In genomic region chr18:57630002-57630758, GRCh38 we compare ENCODE assay signal across 1 cellular context.
TF ChIP-seq lines count a peak whose summit lies in the region.

No MANE protein-coding gene starts in this region.

TF ChIP-seq in HEK293, 187 proteins besides CTCF, POLR2A, EP300 and RAD21 (continued from another document and continues in another):
- TF ChIP-seq ZNF211 (tag by site-specific recombination; IDR thresholded peaks at IDR 0.05; ENCODE audit: low read depth) (no peak), ZNF843 (tag by site-specific recombination; IDR thresholded peaks at IDR 0.05) (peak; percentile 48), TSHZ1 (tag by site-specific recombination; IDR thresholded peaks at IDR 0.05; ENCODE audit: borderline replicate concordance) (no peak), PBX3 (CRISPR knock-in tag; IDR thresholded peaks at IDR 0.05) (0 out of 2 replicates have a peak, but pooled peaks have one; percentile 73), BCL11B (tag by site-specific recombination; IDR thresholded peaks at IDR 0.05; ENCODE audit: low read depth) (peak; percentile 76; the same call in 1 of the 2 replicates), ZNF394 (tag by site-specific recombination; IDR thresholded peaks at IDR 0.05; ENCODE audit: borderline replicate concordance) (peak; percentile 41; the same call in 1 of the 2 replicates), REST (tag by site-specific recombination; IDR thresholded peaks at IDR 0.05) (0 out of 2 replicates have a peak, but pooled peaks have one; percentile 32), ZSCAN30 (tag by site-specific recombination; IDR thresholded peaks at IDR 0.05) (peak; percentile 95), GLIS1 (tag by site-specific recombination; IDR thresholded peaks at IDR 0.05) (0 out of 2 replicates have a peak, but pooled peaks have one; percentile 37), ZNF133 (tag by site-specific recombination; IDR thresholded peaks at IDR 0.05) (no peak), ZNF324 (tag by site-specific recombination; IDR thresholded peaks at IDR 0.05) (peak; percentile 45; the same call in 1 of the 2 replicates), ZNF621 (tag by site-specific recombination; IDR thresholded peaks at IDR 0.05) (no peak), ZXDB (tag by site-specific recombination; IDR thresholded peaks at IDR 0.05) (peak; percentile 90), ZNF580 (tag by site-specific recombination; IDR thresholded peaks at IDR 0.05) (0 out of 2 replicates have a peak, but pooled peaks have one; percentile 41), ZNF626 (tag by site-specific recombination; IDR thresholded peaks at IDR 0.05) (no peak), ZNF692 (tag by site-specific recombination; IDR thresholded peaks at IDR 0.05) (peak; percentile 70), ZNF544 (tag by site-specific recombination; IDR thresholded peaks at IDR 0.05) (no peak), KLF17 (tag by site-specific recombination; IDR thresholded peaks at IDR 0.05) (0 out of 2 replicates have a peak, but pooled peaks have one; percentile 17), ZNF529 (tag by site-specific recombination; IDR thresholded peaks at IDR 0.05; ENCODE audit: insufficient replicate concordance) (no peak), WT1 (tag by site-specific recombination; IDR thresholded peaks at IDR 0.05) (no peak), IKZF3 (tag by site-specific recombination; IDR thresholded peaks at IDR 0.05) (peak; percentile 83), ZNF146 (tag by site-specific recombination; IDR thresholded peaks at IDR 0.05) (no peak), ZNF24 (tag by site-specific recombination; IDR thresholded peaks at IDR 0.05) (peak; percentile 33; the same call in 1 of the 2 replicates), ZNF248 (tag by site-specific recombination; IDR thresholded peaks at IDR 0.05) (no peak), HIC1 (tag by site-specific recombination; IDR thresholded peaks at IDR 0.05) (no peak), SP7 (tag by site-specific recombination; IDR thresholded peaks at IDR 0.05) (peak; percentile 33; the same call in 1 of the 2 replicates), ZNF433 (tag by site-specific recombination; IDR thresholded peaks at IDR 0.05; ENCODE audit: low read depth) (no peak), OSR2 (tag by site-specific recombination; IDR thresholded peaks at IDR 0.05) (no peak), ZNF121 (tag by site-specific recombination; IDR thresholded peaks at IDR 0.05) (0 out of 2 replicates have a peak, but pooled peaks have one; percentile 36), ZBTB21 (tag by site-specific recombination; IDR thresholded peaks at IDR 0.05) (0 out of 2 replicates have a peak, but pooled peaks have one; percentile 26), ZNF629 (tag by site-specific recombination; IDR thresholded peaks at IDR 0.05) (peak; percentile 39; the same call in 1 of the 2 replicates), ZNF155 (tag by site-specific recombination; IDR thresholded peaks at IDR 0.05) (no peak)
- TF ChIP-seq, protein P1, sequence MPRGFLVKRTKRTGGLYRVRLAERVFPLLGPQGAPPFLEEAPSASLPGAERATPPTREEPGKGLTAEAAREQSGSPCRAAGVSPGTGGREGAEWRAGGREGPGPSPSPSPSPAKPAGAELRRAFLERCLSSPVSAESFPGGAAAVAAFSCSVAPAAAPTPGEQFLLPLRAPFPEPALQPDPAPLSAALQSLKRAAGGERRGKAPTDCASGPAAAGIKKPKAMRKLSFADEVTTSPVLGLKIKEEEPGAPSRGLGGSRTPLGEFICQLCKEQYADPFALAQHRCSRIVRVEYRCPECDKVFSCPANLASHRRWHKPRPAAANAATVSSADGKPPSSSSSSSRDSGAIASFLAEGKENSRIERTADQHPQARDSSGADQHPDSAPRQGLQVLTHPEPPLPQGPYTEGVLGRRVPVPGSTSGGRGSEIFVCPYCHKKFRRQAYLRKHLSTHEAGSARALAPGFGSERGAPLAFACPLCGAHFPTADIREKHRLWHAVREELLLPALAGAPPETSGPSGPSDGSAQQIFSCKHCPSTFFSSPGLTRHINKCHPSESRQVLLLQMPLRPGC (tag by site-specific recombination; IDR thresholded peaks at IDR 0.05): no peak
- TF ChIP-seq, protein P2, sequence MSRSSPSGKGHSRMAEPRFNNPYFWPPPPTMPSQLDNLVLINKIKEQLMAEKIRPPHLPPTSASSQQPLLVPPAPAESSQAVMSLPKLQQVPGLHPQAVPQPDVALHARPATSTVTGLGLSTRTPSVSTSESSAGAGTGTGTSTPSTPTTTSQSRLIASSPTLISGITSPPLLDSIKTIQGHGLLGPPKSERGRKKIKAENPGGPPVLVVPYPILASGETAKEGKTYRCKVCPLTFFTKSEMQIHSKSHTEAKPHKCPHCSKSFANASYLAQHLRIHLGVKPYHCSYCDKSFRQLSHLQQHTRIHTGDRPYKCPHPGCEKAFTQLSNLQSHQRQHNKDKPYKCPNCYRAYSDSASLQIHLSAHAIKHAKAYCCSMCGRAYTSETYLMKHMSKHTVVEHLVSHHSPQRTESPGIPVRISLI (tag by site-specific recombination; IDR thresholded peaks at IDR 0.05): no peak
- TF ChIP-seq, protein P3, sequence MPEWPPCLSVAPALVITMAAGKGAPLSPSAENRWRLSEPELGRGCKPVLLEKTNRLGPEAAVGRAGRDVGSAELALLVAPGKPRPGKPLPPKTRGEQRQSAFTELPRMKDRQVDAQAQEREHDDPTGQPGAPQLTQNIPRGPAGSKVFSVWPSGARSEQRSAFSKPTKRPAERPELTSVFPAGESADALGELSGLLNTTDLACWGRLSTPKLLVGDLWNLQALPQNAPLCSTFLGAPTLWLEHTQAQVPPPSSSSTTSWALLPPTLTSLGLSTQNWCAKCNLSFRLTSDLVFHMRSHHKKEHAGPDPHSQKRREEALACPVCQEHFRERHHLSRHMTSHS (tag by site-specific recombination; IDR thresholded peaks at IDR 0.05): no peak
- TF ChIP-seq, protein P4, sequence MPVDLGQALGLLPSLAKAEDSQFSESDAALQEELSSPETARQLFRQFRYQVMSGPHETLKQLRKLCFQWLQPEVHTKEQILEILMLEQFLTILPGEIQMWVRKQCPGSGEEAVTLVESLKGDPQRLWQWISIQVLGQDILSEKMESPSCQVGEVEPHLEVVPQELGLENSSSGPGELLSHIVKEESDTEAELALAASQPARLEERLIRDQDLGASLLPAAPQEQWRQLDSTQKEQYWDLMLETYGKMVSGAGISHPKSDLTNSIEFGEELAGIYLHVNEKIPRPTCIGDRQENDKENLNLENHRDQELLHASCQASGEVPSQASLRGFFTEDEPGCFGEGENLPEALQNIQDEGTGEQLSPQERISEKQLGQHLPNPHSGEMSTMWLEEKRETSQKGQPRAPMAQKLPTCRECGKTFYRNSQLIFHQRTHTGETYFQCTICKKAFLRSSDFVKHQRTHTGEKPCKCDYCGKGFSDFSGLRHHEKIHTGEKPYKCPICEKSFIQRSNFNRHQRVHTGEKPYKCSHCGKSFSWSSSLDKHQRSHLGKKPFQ (tag by site-specific recombination; IDR thresholded peaks at IDR 0.05): no peak
- TF ChIP-seq, protein P5, sequence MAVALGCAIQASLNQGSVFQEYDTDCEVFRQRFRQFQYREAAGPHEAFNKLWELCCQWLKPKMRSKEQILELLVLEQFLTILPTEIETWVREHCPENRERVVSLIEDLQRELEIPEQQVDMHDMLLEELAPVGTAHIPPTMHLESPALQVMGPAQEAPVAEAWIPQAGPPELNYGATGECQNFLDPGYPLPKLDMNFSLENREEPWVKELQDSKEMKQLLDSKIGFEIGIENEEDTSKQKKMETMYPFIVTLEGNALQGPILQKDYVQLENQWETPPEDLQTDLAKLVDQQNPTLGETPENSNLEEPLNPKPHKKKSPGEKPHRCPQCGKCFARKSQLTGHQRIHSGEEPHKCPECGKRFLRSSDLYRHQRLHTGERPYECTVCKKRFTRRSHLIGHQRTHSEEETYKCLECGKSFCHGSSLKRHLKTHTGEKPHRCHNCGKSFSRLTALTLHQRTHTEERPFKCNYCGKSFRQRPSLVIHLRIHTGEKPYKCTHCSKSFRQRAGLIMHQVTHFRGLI (tag by site-specific recombination; IDR thresholded peaks at IDR 0.05): no peak
